8 cellular contexts compared by ENCODE assay signal in the genomic region with DNA sequence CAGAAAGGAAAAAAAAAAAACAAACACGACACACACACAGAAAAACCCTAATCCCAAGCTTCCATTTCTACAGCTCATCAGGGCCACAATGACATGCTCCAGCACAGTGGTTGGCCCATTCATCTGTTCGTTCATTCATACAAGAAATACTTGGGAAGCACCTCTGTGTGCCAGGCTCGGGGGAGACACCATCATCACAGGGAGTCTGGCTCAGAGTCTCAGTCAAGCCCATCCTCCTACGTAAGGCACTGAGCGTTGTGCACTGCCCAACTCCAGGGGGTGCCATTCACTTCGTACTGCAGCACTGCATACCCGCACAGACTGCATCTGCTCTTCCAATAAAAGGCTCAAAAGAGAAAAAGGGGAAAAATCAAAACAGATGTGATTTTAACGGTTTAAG.
DNase-seq lines count a peak whose midpoint lies in the region; ATAC-seq, FAIRE-seq and TF ChIP-seq lines count a peak whose summit lies in the region.

No MANE protein-coding gene starts in this region.

- peak; percentile 76 for ATAC-seq in activated naive CD8-positive, alpha-beta T cell treated with anti-CD3 and anti-CD28 coated beads, Interleukin-2, amount 50 U/mL, for 24 hours

- H3K4me3 ChIP-seq in LNCaP clone FGC (ENCODE audit: low read depth, low read length), result no peak overlapping the region

- DNase-seq in DMS 273 treated with DMSO at 0.1 percent for 48 hours (lab: John Stamatoyannopoulos, UW) (peak; percentile 7), LNCaP clone FGC (ENCODE audit: low read depth) (no peak), iPS-NIHi11 (ENCODE audit: low spot score) (peak; percentile 61), superior temporal gyrus (ENCODE audit: extremely low spot score) (peak; percentile 89), iPS-NIHi7 (ENCODE audit: extremely low spot score) (no peak), GM19238 (ENCODE audit: insufficient read length, low spot score) (no peak), HTR-8/SVneo (ENCODE audit: insufficient read length, low spot score) (no peak)
- DNase-seq in activated naive CD8-positive, alpha-beta T cell treated with anti-CD3 and anti-CD28 coated beads, Interleukin-2, amount 50 U/mL, for 24 hours, result no peak

- TF ChIP-seq CTCF in LNCaP clone FGC (IDR thresholded peaks at IDR 0.05; ENCODE audit: control insufficient read depth, extremely low read depth, insufficient read depth), result 0 out of 2 replicates have a peak, but pooled peaks have one; percentile 14

- H3K4me3 Mint-ChIP-seq in activated naive CD8-positive, alpha-beta T cell treated with anti-CD3 and anti-CD28 coated beads, Interleukin-2, amount 50 U/mL, for 24 hours, result no peak overlapping the region

- FAIRE-seq in HTR-8/SVneo (lab: Jason Lieb, UNC), result no peak

- H3K4me1 Mint-ChIP-seq in activated naive CD8-positive, alpha-beta T cell treated with anti-CD3 and anti-CD28 coated beads, Interleukin-2, amount 50 U/mL, for 24 hours, result peaks cover 96% of the 10 kb centered on the region

- H3K27me3 Mint-ChIP-seq in activated naive CD8-positive, alpha-beta T cell treated with anti-CD3 and anti-CD28 coated beads, Interleukin-2, amount 50 U/mL, for 24 hours, result peaks cover 6% of the 10 kb centered on the region

- no peaks in the 10 kb centered on the region for H3K9me3 Mint-ChIP-seq in activated naive CD8-positive, alpha-beta T cell treated with anti-CD3 and anti-CD28 coated beads, Interleukin-2, amount 50 U/mL, for 24 hours

- peaks cover 20% of the 10 kb centered on the region for H3K36me3 Mint-ChIP-seq in activated naive CD8-positive, alpha-beta T cell treated with anti-CD3 and anti-CD28 coated beads, Interleukin-2, amount 50 U/mL, for 24 hours (ENCODE audit: low read depth)

- peak overlapping the region; percentile 67 for H3K27ac Mint-ChIP-seq in activated naive CD8-positive, alpha-beta T cell treated with anti-CD3 and anti-CD28 coated beads, Interleukin-2, amount 50 U/mL, for 24 hours

Comparison
In these comparisons a context has a peak if more than half of its experiments do, and no peak if none do; other contexts are left out.
1. DNase-seq: peak in DMS 273 treated with DMSO at 0.1 percent for 48 hours (single experiment), iPS-NIHi11 (single experiment) and superior temporal gyrus (single experiment); none in LNCaP clone FGC (single experiment), activated naive CD8-positive, alpha-beta T cell treated with anti-CD3 and anti-CD28 coated beads, Interleukin-2, amount 50 U/mL, for 24 hours (single experiment), iPS-NIHi7 (single experiment), GM19238 (single experiment) and HTR-8/SVneo (single experiment).